In the genomic region with DNA sequence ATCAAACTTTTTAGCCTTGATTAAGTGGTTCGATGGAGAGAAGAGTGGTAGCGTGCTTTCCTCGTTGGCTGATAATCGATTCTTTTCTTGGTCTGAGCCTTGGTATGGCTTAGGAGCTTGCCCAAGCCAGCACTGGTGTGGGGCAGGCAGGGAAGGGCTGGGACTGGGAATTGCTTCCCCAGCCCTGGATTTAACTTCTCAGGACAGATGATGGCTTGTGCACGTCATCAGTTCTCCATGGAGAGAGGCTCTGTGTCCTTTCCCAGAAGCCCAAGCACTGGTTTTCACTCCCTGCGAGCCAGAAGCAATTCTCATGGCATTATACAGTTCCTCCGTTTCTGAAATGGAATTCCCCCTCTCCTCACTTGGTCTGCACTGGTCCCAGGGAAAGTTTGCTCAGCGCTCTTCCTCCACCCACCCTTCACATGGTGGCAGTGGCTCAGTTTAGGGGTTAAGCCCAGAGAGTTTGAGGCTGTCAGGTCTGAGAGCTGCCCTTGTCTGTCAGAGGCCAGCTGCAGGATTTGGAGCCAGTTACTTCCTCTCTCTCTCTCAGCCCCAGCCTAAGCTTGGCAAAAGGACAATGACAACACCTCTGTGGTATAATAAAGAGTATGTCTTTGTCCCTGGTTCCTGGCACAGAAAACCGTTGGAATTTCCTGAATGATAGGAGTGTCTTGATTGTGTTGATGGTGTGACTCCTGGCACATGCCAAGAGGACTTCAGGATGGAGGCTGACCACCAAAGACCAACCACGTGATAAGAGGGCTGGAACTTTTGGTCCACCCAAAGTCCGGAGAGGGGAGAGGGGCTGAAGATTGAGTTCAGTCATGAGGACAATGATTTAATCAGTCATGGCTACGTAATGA, we compare ENCODE assay signal across 11 cellular contexts.
A peak's percentile ranks its signal among the peaks of the same experiment; 100 is the strongest.
DNase-seq lines count a peak whose midpoint lies in the region; ATAC-seq and TF ChIP-seq lines count a peak whose summit lies in the region.
"Had no signal": no experiment of that assay in that cellular context is flagged by ENCODE, and none has a peak within 500 bp of the region (broad histone marks: within the 10 kb centered on the region; RNA-seq: fewer than 3 reads in every experiment).

No MANE protein-coding gene starts in this region.

- POLR2A ChIA-PET in HEK293 (lab: Yijun Ruan, JAX) = no interaction called here

- H3K27ac ChIP-seq in HEK293 (ENCODE audit: extremely low read depth, low read depth, low read length) = no peak overlapping the region
- H3K27ac ChIP-seq in heart left ventricle = peak overlapping the region; percentile 62 to 97 (median 80)
- H3K27ac ChIP-seq in sigmoid colon = peak overlapping the region; percentile 43 to 71 (median 63)

- TF ChIP-seq EP300 in sigmoid colon (IDR thresholded peaks at IDR 0.05) = no peak

- H3K27me3 ChIP-seq in heart left ventricle (no peaks in the 10 kb centered on the region), sigmoid colon (no peaks in the 10 kb centered on the region)

- H3K4me1 ChIP-seq in HEK293 (ENCODE audit: control insufficient read depth, insufficient read depth, low read length) (peaks cover 18% of the 10 kb centered on the region), heart left ventricle (peaks cover 0 to 52% (median 42%) of the 10 kb centered on the region in 12 donors), sigmoid colon (peaks cover 0 to 43% (median 33%) of the 10 kb centered on the region in 4 donors)

- TF ChIP-seq CTCF in HEK293 (tag by site-specific recombination; IDR thresholded peaks at IDR 0.05) (no peak), heart left ventricle (IDR thresholded peaks at IDR 0.05) (no peak), sigmoid colon (IDR thresholded peaks at IDR 0.05) (no peak)

- H3K9me3 ChIP-seq in HEK293 (ENCODE audit: control insufficient read depth, insufficient read depth, low read depth, low read length) = no peaks in the 10 kb centered on the region
- no peaks in the 10 kb centered on the region for H3K9me3 ChIP-seq in heart left ventricle
- H3K9me3 ChIP-seq in sigmoid colon = no peaks in the 10 kb centered on the region

- 36 to 49% (median 44%) methylated on average over 12 of the region's 12 CpGs for WGBS in heart left ventricle, 4 donors
- 46 to 66% methylated on average over 12 of the region's 12 CpGs for WGBS in sigmoid colon, 2 donors

- ATAC-seq in heart left ventricle (peak; percentile 47 to 64 (median 60)), HG03159 (IDR thresholded peaks at IDR 0.05; ENCODE audit: unreplicated experiment) (no peak)

- TF ChIP-seq POLR2A in heart left ventricle (IDR thresholded peaks at IDR 0.05) = no peak
- TF ChIP-seq POLR2A in sigmoid colon (IDR thresholded peaks at IDR 0.05) = no peak
- no peak for TF ChIP-seq POLR2A in erythroblast (IDR thresholded peaks at IDR 0.05; ENCODE audit: low read length)

- CTCF ChIA-PET in HEK293 (lab: Yijun Ruan, JAX) = interaction anchor here (0.6 kb wide), 1 partner anchor 283 kb away, joined by 4 read pairs; no protein-coding TSS in a partner anchor

- no peaks in the 10 kb centered on the region for H3K36me3 ChIP-seq in HEK293 (ENCODE audit: control insufficient read depth in 2 of 2, insufficient read depth in 1 of 2, low read length in 2 of 2)
- no peaks in the 10 kb centered on the region for H3K36me3 ChIP-seq in heart left ventricle
- H3K36me3 ChIP-seq in sigmoid colon = no peaks in the 10 kb centered on the region

- intact Hi-C loops in heart left ventricle (cut with DNase I) = loop anchor here in 6 of 10 donors (5.0 to 10.0 kb wide), 4 partner anchors 76 to 197 kb away; no protein-coding TSS in a partner anchor
- intact Hi-C loops in sigmoid colon (cut with DNase I) = loop anchor here (5.0 kb wide), 2 partner anchors 38 to 218 kb away; a partner anchor contains a TSS

- DNase-seq in SHP77 (lab: John Stamatoyannopoulos, UW) (peak; percentile 65 to 79), heart left ventricle (peak in 4 of 5 donors; percentile 71 to 74 (median 74)), sigmoid colon (peak; percentile 68), erythroblast (lab: John Stamatoyannopoulos, UW) (no peak), GM19238 (ENCODE audit: insufficient read length, low spot score) (no peak), NCI-H2227 (lab: John Stamatoyannopoulos, UW; ENCODE audit: unreplicated experiment) (no peak)
- DNase-seq: CD8-positive, alpha-beta memory T cell; cerebellar nuclear complex; NCI-H524 treated with DMSO at 0.1 percent for 48 hours had no signal

- H3K4me3 ChIP-seq in HEK293 (ENCODE audit: low read depth, low read length) (no peak overlapping the region), heart left ventricle (no peak overlapping the region), sigmoid colon (no peak overlapping the region)

TF ChIP-seq in HEK293, 187 proteins besides CTCF, POLR2A, EP300 and RAD21:
- TF ChIP-seq, protein P1, sequence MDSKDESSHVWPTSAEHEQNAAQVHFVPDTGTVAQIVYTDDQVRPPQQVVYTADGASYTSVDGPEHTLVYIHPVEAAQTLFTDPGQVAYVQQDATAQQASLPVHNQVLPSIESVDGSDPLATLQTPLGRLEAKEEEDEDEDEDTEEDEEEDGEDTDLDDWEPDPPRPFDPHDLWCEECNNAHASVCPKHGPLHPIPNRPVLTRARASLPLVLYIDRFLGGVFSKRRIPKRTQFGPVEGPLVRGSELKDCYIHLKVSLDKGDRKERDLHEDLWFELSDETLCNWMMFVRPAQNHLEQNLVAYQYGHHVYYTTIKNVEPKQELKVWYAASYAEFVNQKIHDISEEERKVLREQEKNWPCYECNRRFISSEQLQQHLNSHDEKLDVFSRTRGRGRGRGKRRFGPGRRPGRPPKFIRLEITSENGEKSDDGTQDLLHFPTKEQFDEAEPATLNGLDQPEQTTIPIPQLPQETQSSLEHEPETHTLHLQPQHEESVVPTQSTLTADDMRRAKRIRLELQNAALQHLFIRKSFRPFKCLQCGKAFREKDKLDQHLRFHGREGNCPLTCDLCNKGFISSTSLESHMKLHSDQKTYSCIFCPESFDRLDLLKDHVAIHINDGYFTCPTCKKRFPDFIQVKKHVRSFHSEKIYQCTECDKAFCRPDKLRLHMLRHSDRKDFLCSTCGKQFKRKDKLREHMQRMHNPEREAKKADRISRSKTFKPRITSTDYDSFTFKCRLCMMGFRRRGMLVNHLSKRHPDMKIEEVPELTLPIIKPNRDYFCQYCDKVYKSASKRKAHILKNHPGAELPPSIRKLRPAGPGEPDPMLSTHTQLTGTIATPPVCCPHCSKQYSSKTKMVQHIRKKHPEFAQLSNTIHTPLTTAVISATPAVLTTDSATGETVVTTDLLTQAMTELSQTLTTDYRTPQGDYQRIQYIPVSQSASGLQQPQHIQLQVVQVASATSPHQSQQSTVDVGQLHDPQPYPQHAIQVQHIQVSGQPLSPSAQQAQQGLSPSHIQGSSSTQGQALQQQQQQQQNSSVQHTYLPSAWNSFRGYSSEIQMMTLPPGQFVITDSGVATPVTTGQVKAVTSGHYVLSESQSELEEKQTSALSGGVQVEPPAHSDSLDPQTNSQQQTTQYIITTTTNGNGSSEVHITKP (tag by site-specific recombination; IDR thresholded peaks at IDR 0.05) = peak; percentile 38
- no peak for TF ChIP-seq ZNF792 (tag by site-specific recombination; IDR thresholded peaks at IDR 0.05)

Comparison
In these comparisons a context has a peak if more than half of its experiments do, and no peak if none do; other contexts are left out.
1. DNase-seq: peak in SHP77 (2 of 2), heart left ventricle (4 of 5) and sigmoid colon (single experiment); none in erythroblast (0 of 2), GM19238 (single experiment) and NCI-H2227 (single experiment).